ENCODE assay signal across 25 cellular contexts in genomic region chr13:101292711-101293110, GRCh38.
"Had no signal": no experiment of that assay in that cellular context is flagged by ENCODE, and none has a peak within 500 bp of the region (broad histone marks: within the 10 kb centered on the region; RNA-seq: fewer than 3 reads in every experiment).

No MANE protein-coding gene starts in this region.

- H3K4me3 ChIP-seq: body of pancreas, MG63, SJSA1 had no signal

- H3K9me3 ChIP-seq: body of pancreas, SJSA1 had no signal

- DNase-seq: activated CD4-positive, alpha-beta T cell treated with anti-CD3 and anti-CD28 coated beads for 48 hours; activated CD4-positive, alpha-beta T cell treated with anti-CD3 and anti-CD28 coated beads, Interleukin-2, amount 50 U/mL, for 4 hours; activated CD4-positive, CD25-positive, alpha-beta regulatory T cell treated with anti-CD3 and anti-CD28 coated beads, Interleukin-2, amount 50 U/mL, for 72 hours; activated CD8-positive, alpha-beta memory T cell treated with anti-CD3 and anti-CD28 coated beads, Interleukin-2, amount 50 U/mL, for 48 hours; activated CD8-positive, alpha-beta T cell treated with anti-CD3 and anti-CD28 coated beads, Interleukin-2, amount 10 ng/mL, durations not matched to agents 7 days and 5 days; activated naive CD4-positive, alpha-beta T cell treated with anti-CD3 and anti-CD28 coated beads, Interleukin-2, amount 50 U/mL, for 16 hours; activated naive CD8-positive, alpha-beta T cell treated with anti-CD3 and anti-CD28 coated beads, Interleukin-2, amount 10 ng/mL, durations not matched to agents 7 days and 5 days; activated T-cell treated with anti-CD3 and anti-CD28 coated beads, Interleukin-2, amount 50 U/mL, for 1 hour; amygdala; body of pancreas; central memory CD4-positive, alpha-beta T cell; MG63; MV-4-11; NCI-H1092 treated with DMSO at 0.1 percent for 48 hours; NCI-H1417 treated with DMSO at 0.1 percent for 48 hours; NCI-H1694; NCI-H2029 treated with DMSO at 0.1 percent for 48 hours; NCI-H345; NCI-H510A; NCI-H69; PC-3; SHP77 had no signal

- H3K36me3 ChIP-seq: MG63, SJSA1 had no signal

- ATAC-seq: activated CD8-positive, alpha-beta T cell treated with anti-CD3 and anti-CD28 coated beads, Interleukin-2, amount 10 ng/mL, durations not matched to agents 7 days and 5 days; body of pancreas; PC-3 had no signal

- H3K27me3 ChIP-seq: body of pancreas, MG63, SJSA1 had no signal

- H3K4me1 ChIP-seq: body of pancreas had no signal

- H3K27ac ChIP-seq: body of pancreas had no signal

- FAIRE-seq: bronchial epithelial cell, RCC 7860 had no signal
